1 cellular context compared by ENCODE assay signal in genomic region chr6:30102701-30103629, GRCh38.
TF ChIP-seq lines count a peak whose summit lies in the region.

No MANE protein-coding gene starts in this region.

TF ChIP-seq in HepG2, 621 proteins besides CTCF, POLR2A, EP300 and RAD21 (continued from another document and continues in another):
- TF ChIP-seq GLMP (CRISPR knock-in tag; IDR thresholded peaks at IDR 0.05; ENCODE audit: borderline replicate concordance) (no peak), KMT2B (CRISPR knock-in tag; IDR thresholded peaks at IDR 0.05) (no peak; the same call in 1 of the 2 replicates), ZNF503 (CRISPR knock-in tag; IDR thresholded peaks at IDR 0.05) (peak; percentile 40; the same call in 1 of the 2 replicates), ZNF34 (CRISPR knock-in tag; IDR thresholded peaks at IDR 0.05; ENCODE audit: borderline replicate concordance) (peak; percentile 76; the same call in 1 of the 2 replicates), XBP1 (CRISPR knock-in tag; IDR thresholded peaks at IDR 0.05) (no peak), EHMT2 (IDR thresholded peaks at IDR 0.05; ENCODE audit: borderline replicate concordance, low read depth, low read length) (no peak), ZNF230 (CRISPR knock-in tag; IDR thresholded peaks at IDR 0.05) (0 out of 2 replicates have a peak, but pooled peaks have one; percentile 59), FOXC1 (CRISPR knock-in tag; IDR thresholded peaks at IDR 0.05; ENCODE audit: borderline replicate concordance) (no peak; the same call in 1 of the 2 replicates), ZNF709 (CRISPR knock-in tag; IDR thresholded peaks at IDR 0.05) (peak; percentile 87; the same call in 1 of the 2 replicates), PBX3 (CRISPR knock-in tag; IDR thresholded peaks at IDR 0.05; ENCODE audit: borderline replicate concordance) (no peak), ATF1 (CRISPR knock-in tag; IDR thresholded peaks at IDR 0.05) (no peak), BATF2 (CRISPR knock-in tag; IDR thresholded peaks at IDR 0.05) (no peak), MYPOP (CRISPR knock-in tag; IDR thresholded peaks at IDR 0.05) (no peak), BRCA1 (CRISPR knock-in tag; IDR thresholded peaks at IDR 0.05) (no peak), TFE3 (CRISPR knock-in tag; IDR thresholded peaks at IDR 0.05) (peak; percentile 37; the same call in 1 of the 2 replicates), CSRNP2 (CRISPR knock-in tag; conservative IDR thresholded peaks at IDR 0.05; ENCODE audit: low read depth) (no peak), SATB2 (CRISPR knock-in tag; IDR thresholded peaks at IDR 0.05) (no peak), ETS1 (CRISPR knock-in tag; IDR thresholded peaks at IDR 0.05) (0 out of 2 replicates have a peak, but pooled peaks have one; percentile 37), KLF6 (CRISPR knock-in tag; IDR thresholded peaks at IDR 0.05) (peak; percentile 83), SNAPC5 (CRISPR knock-in tag; IDR thresholded peaks at IDR 0.05; ENCODE audit: borderline replicate concordance) (0 out of 2 replicates have a peak, but pooled peaks have one; percentile 5), MAFG (CRISPR knock-in tag; IDR thresholded peaks at IDR 0.05) (no peak), ZFP36L2 (CRISPR knock-in tag; IDR thresholded peaks at IDR 0.05) (no peak), ZNF7 (CRISPR knock-in tag; IDR thresholded peaks at IDR 0.05) (no peak), ZMAT5 (CRISPR knock-in tag; IDR thresholded peaks at IDR 0.05; ENCODE audit: borderline replicate concordance, low read depth) (no peak), SMARCE1 (IDR thresholded peaks at IDR 0.05; ENCODE audit: borderline replicate concordance) (no peak), ZBTB7A (CRISPR knock-in tag; IDR thresholded peaks at IDR 0.05) (no peak), ZNF780A (CRISPR knock-in tag; IDR thresholded peaks at IDR 0.05) (no peak), DMTF1 (CRISPR knock-in tag; IDR thresholded peaks at IDR 0.05) (no peak), ZBTB37 (CRISPR knock-in tag; IDR thresholded peaks at IDR 0.05) (no peak; the same call in 1 of the 2 replicates), TOPORS (CRISPR knock-in tag; IDR thresholded peaks at IDR 0.05) (no peak), REST (IDR thresholded peaks at IDR 0.05; ENCODE audit: borderline replicate concordance in 1 of 2, low read depth in 1 of 2, low read length in 2 of 2) (no peak), IKZF5 (CRISPR knock-in tag; IDR thresholded peaks at IDR 0.05) (peak; percentile 75; the same call in 1 of the 2 replicates), GATA4 (IDR thresholded peaks at IDR 0.05; ENCODE audit: borderline replicate concordance, low read depth) (no peak; the same call in 1 of the 2 replicates), ZNF775 (CRISPR knock-in tag; IDR thresholded peaks at IDR 0.05; ENCODE audit: borderline replicate concordance) (0 out of 2 replicates have a peak, but pooled peaks have one; percentile 52), ZNF614 (CRISPR knock-in tag; IDR thresholded peaks at IDR 0.05; ENCODE audit: borderline replicate concordance) (peak; percentile 65; the same call in 1 of the 2 replicates)
